18 cellular contexts compared by ENCODE assay signal in genomic region chr3:46985588-46985987, GRCh38. TPM values are rescaled to one million over a fixed set of nuclear protein-coding genes. Genes with fewer than 3 reads are reported as not detected.
DNase-seq lines count a peak whose midpoint lies in the region; ATAC-seq and TF ChIP-seq lines count a peak whose summit lies in the region.
"Had no signal": no experiment of that assay in that cellular context is flagged by ENCODE, and none has a peak within 500 bp of the region (broad histone marks: within the 10 kb centered on the region; RNA-seq: fewer than 3 reads in every experiment).

No MANE protein-coding gene starts in this region.

- H3K36me3 Mint-ChIP-seq in T-helper 1 cell treated with Interleukin-12 subunit alpha and Interleukin-12 subunit beta and Interleukin-4 antibody, amounts not matched to agents 30 μg/mL and 1 μg/mL, for 36 hours (ENCODE audit: low read depth): peaks cover 29% of the 10 kb centered on the region

- peaks cover 81% of the 10 kb centered on the region for H3K4me1 ChIP-seq in effector memory CD4-positive, alpha-beta T cell (ENCODE audit: control insufficient read depth, insufficient read depth, low read length, poor library complexity, severe bottlenecking)
- H3K4me1 ChIP-seq in osteoblast (ENCODE audit: insufficient read depth, low read length): no peaks in the 10 kb centered on the region

- TF ChIP-seq CTCF in osteoblast (IDR thresholded peaks at IDR 0.05; ENCODE audit: extremely low read depth, low read depth, low read length): no peak

- H3K27me3 ChIP-seq in effector memory CD4-positive, alpha-beta T cell (replicated peaks; ENCODE audit: control insufficient read depth, insufficient read depth, low read length, poor library complexity, severe bottlenecking): no peaks in the 10 kb centered on the region
- H3K27me3 ChIP-seq in osteoblast (ENCODE audit: insufficient read depth, low read length): no peaks in the 10 kb centered on the region

- DNase-seq in T-helper 1 cell: no peak
- no peak for DNase-seq in effector memory CD4-positive, alpha-beta T cell
- DNase-seq in osteoblast (ENCODE audit: insufficient read length, low spot score, missing footprints): peak; percentile 85
- DNase-seq in epidermal melanocyte (ENCODE audit: insufficient read length, low spot score): no peak
- DNase-seq in head of caudate nucleus: no peak
- DNase-seq: activated CD8-positive, alpha-beta memory T cell treated with anti-CD3 and anti-CD28 coated beads for 24 hours; activated gamma-delta T cell treated with Interleukin-2 at 50 U/mL for 16 hours; dermis blood vessel endothelial cell; DMS79 treated with DMSO at 0.1 percent for 48 hours; midbrain; NCI-H2081 treated with DMSO at 0.1 percent for 48 hours; NCI-H526 treated with DMSO at 0.1 percent for 48 hours had no signal

- H3K9me3 ChIP-seq in KOPT-K1 (ENCODE audit: insufficient read depth, low read length, poor library complexity, severe bottlenecking) (no peaks in the 10 kb centered on the region), osteoblast (ENCODE audit: low read depth, low read length) (no peaks in the 10 kb centered on the region)
- H3K9me3 ChIP-seq in effector memory CD4-positive, alpha-beta T cell (ENCODE audit: control insufficient read depth, low read length): no peaks in the 10 kb centered on the region

- no peaks in the 10 kb centered on the region for H3K9me3 Mint-ChIP-seq in T-helper 1 cell treated with Interleukin-12 subunit alpha and Interleukin-12 subunit beta and Interleukin-4 antibody, amounts not matched to agents 30 μg/mL and 1 μg/mL, for 36 hours
- H3K9me3 Mint-ChIP-seq: type B pancreatic cell had no signal

- no peak overlapping the region for H3K4me2 ChIP-seq in osteoblast (ENCODE audit: insufficient read depth, low read length)

- no peaks in the 10 kb centered on the region for H3K79me2 ChIP-seq in osteoblast (ENCODE audit: insufficient read depth, low read length)

- peaks cover 79% of the 10 kb centered on the region for H3K4me1 Mint-ChIP-seq in T-helper 1 cell treated with Interleukin-12 subunit alpha and Interleukin-12 subunit beta and Interleukin-4 antibody, amounts not matched to agents 30 μg/mL and 1 μg/mL, for 36 hours (ENCODE audit: low read depth)

- H3K4me3 Mint-ChIP-seq in T-helper 1 cell treated with Interleukin-12 subunit alpha and Interleukin-12 subunit beta and Interleukin-4 antibody, amounts not matched to agents 30 μg/mL and 1 μg/mL, for 36 hours: no peak overlapping the region

- no peak overlapping the region for H2AFZ ChIP-seq in osteoblast (ENCODE audit: low read length)

- peak overlapping the region; percentile 79 for H3K27ac Mint-ChIP-seq in T-helper 1 cell treated with Interleukin-12 subunit alpha and Interleukin-12 subunit beta and Interleukin-4 antibody, amounts not matched to agents 30 μg/mL and 1 μg/mL, for 36 hours

- peaks cover 20% of the 10 kb centered on the region for H3K36me3 ChIP-seq in KOPT-K1 (ENCODE audit: insufficient read depth, low read length)
- peaks cover 4% of the 10 kb centered on the region for H3K36me3 ChIP-seq in effector memory CD4-positive, alpha-beta T cell (ENCODE audit: control insufficient read depth, insufficient read depth, low read length)
- H3K36me3 ChIP-seq in osteoblast (ENCODE audit: insufficient read depth, low read length): no peaks in the 10 kb centered on the region

- H3K4me3 ChIP-seq in effector memory CD4-positive, alpha-beta T cell (ENCODE audit: insufficient read depth, low read depth, low read length, poor library complexity, severe bottlenecking): no peak overlapping the region
- H3K4me3 ChIP-seq in osteoblast (ENCODE audit: insufficient read depth, low read length): no peak overlapping the region

- H3K27ac ChIP-seq in KOPT-K1 (ENCODE audit: low read depth, low read length, poor library complexity, severe bottlenecking) (peak overlapping the region; percentile 91), osteoblast (ENCODE audit: low read depth, low read length) (no peak overlapping the region)
- H3K27ac ChIP-seq in effector memory CD4-positive, alpha-beta T cell (ENCODE audit: insufficient read depth, low read length, poor library complexity, severe bottlenecking): peak overlapping the region; percentile 68
- H3K27ac ChIP-seq: 22Rv1, C4-2B had no signal

- intact Hi-C loops in head of caudate nucleus (cut with DNase I): no loop called here

- no peak for ATAC-seq in GM21529 (IDR thresholded peaks at IDR 0.05; ENCODE audit: unreplicated experiment)

- no peaks in the 10 kb centered on the region for H3K27me3 Mint-ChIP-seq in T-helper 1 cell treated with Interleukin-12 subunit alpha and Interleukin-12 subunit beta and Interleukin-4 antibody, amounts not matched to agents 30 μg/mL and 1 μg/mL, for 36 hours (ENCODE audit: low read depth)
- H3K27me3 Mint-ChIP-seq: type B pancreatic cell had no signal

- H4K20me1 ChIP-seq in osteoblast (ENCODE audit: insufficient read depth, low read length): no peaks in the 10 kb centered on the region

RNA-seq across cellular contexts. Expression of gene NBEAL2, which starts 6.1 kb away (rescaled TPM):
- total RNA-seq in osteoblast: 2.1 and 4.3 TPM in 2 replicates

RNA-seq across cellular contexts. Expression of gene CCDC12, which starts 9.0 kb away (rescaled TPM):
- 17.4 and 20.6 TPM in 2 replicates for total RNA-seq in osteoblast
